Comparison of ENCODE assay signal across 6 cellular contexts in genomic region chr6:32973934-32974333, GRCh38.
DNase-seq lines count a peak whose midpoint lies in the region; ATAC-seq and TF ChIP-seq lines count a peak whose summit lies in the region.

No MANE protein-coding gene starts in this region.

- H3K27me3 Mint-ChIP-seq in stimulated activated naive B cell treated with anti-CD40 and anti-IgM and Interleukin-4, amounts not matched to agents 10 μg/mL and 1 μg/mL and 100 μg/mL, for 72 hours: no peaks in the 10 kb centered on the region

- TF ChIP-seq POLR2A in erythroblast (IDR thresholded peaks at IDR 0.05; ENCODE audit: low read length): no peak

- H3K9me3 Mint-ChIP-seq in stimulated activated naive B cell treated with anti-CD40 and anti-IgM and Interleukin-4, amounts not matched to agents 10 μg/mL and 1 μg/mL and 100 μg/mL, for 72 hours: no peaks in the 10 kb centered on the region

- ATAC-seq in stimulated activated naive B cell treated with anti-CD40 and anti-IgM and Interleukin-4, amounts not matched to agents 10 μg/mL and 1 μg/mL and 100 μg/mL, for 72 hours (replicated peaks): no peak
- no peak for ATAC-seq in HG03280 (IDR thresholded peaks at IDR 0.05; ENCODE audit: unreplicated experiment)

- peaks cover 84 to 99% of the 10 kb centered on the region in 2 donors for H3K36me3 Mint-ChIP-seq in stimulated activated naive B cell treated with anti-CD40 and anti-IgM and Interleukin-4, amounts not matched to agents 10 μg/mL and 1 μg/mL and 100 μg/mL, for 72 hours

- DNase-seq in GM04503 (ENCODE audit: low read depth): peak; percentile 25
- DNase-seq in OCI-M1 (lab: John Stamatoyannopoulos, UW): peak; percentile 57
- DNase-seq in erythroblast (lab: John Stamatoyannopoulos, UW): peak; percentile 63 to 65
- no peak for DNase-seq in stimulated activated naive B cell treated with anti-CD40 and anti-IgM and Interleukin-4, amounts not matched to agents 10 μg/mL and 1 μg/mL and 100 μg/mL, for 72 hours
- DNase-seq in GDM1 (lab: John Stamatoyannopoulos, UW): no peak

- H3K4me1 Mint-ChIP-seq in stimulated activated naive B cell treated with anti-CD40 and anti-IgM and Interleukin-4, amounts not matched to agents 10 μg/mL and 1 μg/mL and 100 μg/mL, for 72 hours: peaks cover 32 to 58% of the 10 kb centered on the region in 2 donors

- peak overlapping the region; percentile 100 for H3K27ac Mint-ChIP-seq in stimulated activated naive B cell treated with anti-CD40 and anti-IgM and Interleukin-4, amounts not matched to agents 10 μg/mL and 1 μg/mL and 100 μg/mL, for 72 hours

- peak overlapping the region; percentile 89 to 97 for H3K4me3 Mint-ChIP-seq in stimulated activated naive B cell treated with anti-CD40 and anti-IgM and Interleukin-4, amounts not matched to agents 10 μg/mL and 1 μg/mL and 100 μg/mL, for 72 hours

Comparison
In these comparisons a context has a peak if more than half of its experiments do, and no peak if none do; other contexts are left out.
1. DNase-seq: peak in GM04503 (single experiment), OCI-M1 (single experiment) and erythroblast (2 of 2); none in stimulated activated naive B cell treated with anti-CD40 and anti-IgM and Interleukin-4, amounts not matched to agents 10 μg/mL and 1 μg/mL and 100 μg/mL, for 72 hours (single experiment) and GDM1 (single experiment).